Comparison of ENCODE assay signal across 13 cellular contexts in the genomic region with DNA sequence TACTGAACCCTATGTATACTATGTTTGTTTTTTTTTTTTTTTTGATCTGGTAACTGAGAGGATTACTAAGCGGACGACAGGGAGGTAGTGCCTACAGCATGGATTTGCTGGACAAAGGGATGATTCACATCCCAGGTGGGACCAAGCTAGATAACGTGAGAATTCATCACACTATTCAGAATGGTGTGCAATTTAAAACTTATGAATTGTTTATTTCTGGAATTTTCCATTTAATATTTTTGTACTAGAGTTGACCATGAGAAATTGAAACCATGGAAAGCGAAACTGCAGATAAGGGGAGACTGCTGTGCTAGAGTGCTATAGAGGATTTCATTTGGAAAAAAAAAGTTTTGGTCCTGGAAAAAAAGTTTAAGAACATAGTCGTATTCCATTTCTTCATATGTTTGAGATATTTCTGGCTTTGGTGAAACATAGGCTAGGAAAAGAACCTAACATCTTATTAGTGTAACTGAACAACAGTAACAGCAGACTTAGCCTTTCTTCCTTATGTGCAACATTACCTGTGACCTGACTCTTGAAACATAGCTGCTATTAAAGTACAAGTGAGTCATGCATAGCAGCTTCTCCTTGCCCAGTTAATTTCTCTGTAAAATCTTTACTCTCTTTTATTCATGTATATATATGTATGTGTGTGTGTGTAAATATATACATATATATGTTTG.
DNase-seq lines count a peak whose midpoint lies in the region; ATAC-seq and TF ChIP-seq lines count a peak whose summit lies in the region.
"Had no signal": no experiment of that assay in that cellular context is flagged by ENCODE, and none has a peak within 500 bp of the region (broad histone marks: within the 10 kb centered on the region; RNA-seq: fewer than 3 reads in every experiment).

No MANE protein-coding gene starts in this region.

- POLR2A ChIA-PET in HEK293T (lab: Yijun Ruan, JAX) = no interaction called here

- TF ChIP-seq CTCF in adrenal gland (IDR thresholded peaks at IDR 0.05) = no peak

- DNase-seq in HT1080 (ENCODE audit: low read depth) = peak; percentile 36
- peak in 3 of 7 donors; percentile 52 to 60 (median 58) for DNase-seq in adrenal gland
- no peak for DNase-seq in right cardiac atrium
- no peak for DNase-seq in sciatic nerve (ENCODE audit: low spot score)
- DNase-seq in NCI-H345 treated with DMSO at 0.1 percent for 48 hours (lab: John Stamatoyannopoulos, UW; ENCODE audit: unreplicated experiment) = no peak
- no peak for DNase-seq in HEK293T (ENCODE audit: extremely low spot score)
- DNase-seq: activated naive CD4-positive, alpha-beta T cell; NCI-H1092 treated with DMSO at 0.1 percent for 48 hours; stimulated activated CD8-positive, alpha-beta memory T cell treated with anti-CD3 and anti-CD28 coated beads, Interleukin-4, amount 100 ng/mL, for 48 hours; SW 1271 had no signal

- H3K36me3 ChIP-seq in adrenal gland (replicated peaks in 1 of 2) = no peaks in the 10 kb centered on the region

- peaks cover 23 to 25% of the 10 kb centered on the region in 2 donors for H3K4me1 ChIP-seq in adrenal gland (replicated peaks in 1 of 2)
- H3K4me1 ChIP-seq in right cardiac atrium (ENCODE audit: control insufficient read depth, insufficient read depth, low read length) = no peaks in the 10 kb centered on the region

- no peak for TF ChIP-seq POLR2A in adrenal gland (IDR thresholded peaks at IDR 0.05)

- CTCF ChIA-PET in HEK293T (lab: Yijun Ruan, JAX) = interaction anchor here (0.6 to 0.7 kb wide), 2 partner anchors 105 to 380 kb away, joined by 3 read pairs; no protein-coding TSS in a partner anchor

- intact Hi-C loops in adrenal gland (cut with DNase I) (no loop called here), right cardiac atrium (cut with DNase I) (loop anchor here in 1 of 4 donors (10.0 kb wide), 1 partner anchor 95 kb away; no protein-coding TSS in a partner anchor), sciatic nerve (cut with DNase I) (no loop called here)

- ATAC-seq in right cardiac atrium (peak; percentile 36 to 51), sciatic nerve (peak; percentile 28), GM21825 (IDR thresholded peaks at IDR 0.05; ENCODE audit: unreplicated experiment) (no peak), GM19035 (IDR thresholded peaks at IDR 0.05; ENCODE audit: unreplicated experiment) (no peak)

- H3K27ac ChIP-seq in adrenal gland = peak overlapping the region; percentile 60 to 88 (median 83)
- no peak overlapping the region for H3K27ac ChIP-seq in right cardiac atrium (ENCODE audit: low read length)
- H3K27ac ChIP-seq: HL-60 had no signal

- no peaks in the 10 kb centered on the region for H3K27me3 ChIP-seq in adrenal gland
- no peaks in the 10 kb centered on the region for H3K27me3 ChIP-seq in right cardiac atrium (ENCODE audit: control insufficient read depth, insufficient read depth)

- peak overlapping the region in 1 of 4 donors; percentile 35 for H3K4me3 ChIP-seq in adrenal gland
- H3K4me3 ChIP-seq in right cardiac atrium (ENCODE audit: low read length) = peak overlapping the region; percentile 25

- no peaks in the 10 kb centered on the region for H3K9me3 ChIP-seq in adrenal gland (replicated peaks in 1 of 3)
- no peaks in the 10 kb centered on the region for H3K9me3 ChIP-seq in right cardiac atrium (ENCODE audit: control insufficient read depth, low read length)

- WGBS in adrenal gland, 4 donors = 34 to 48% (median 42%) methylated on average over 5 of the region's 5 CpGs
- 63% methylated on average over 5 of the region's 5 CpGs for WGBS in right cardiac atrium

TF ChIP-seq in HEK293T, 16 proteins besides CTCF, POLR2A, EP300 and RAD21:
- TF ChIP-seq FOXA1 (IDR thresholded peaks at IDR 0.05) = no peak
- no peak for TF ChIP-seq ELF4 (IDR thresholded peaks at IDR 0.05)
- no peak for TF ChIP-seq HDGF (IDR thresholded peaks at IDR 0.05; ENCODE audit: borderline replicate concordance)
- no peak for TF ChIP-seq ARNT (IDR thresholded peaks at IDR 0.05)
- no peak for TF ChIP-seq SP1 (IDR thresholded peaks at IDR 0.05)
- no peak for TF ChIP-seq BHLHE40 (IDR thresholded peaks at IDR 0.05; ENCODE audit: borderline replicate concordance)
- TF ChIP-seq SUZ12 (IDR thresholded peaks at IDR 0.05) = no peak
TF ChIP-seq in HEK293T: peak in this region for 0.

Comparison
In these comparisons a context has a peak if more than half of its experiments do, and no peak if none do; other contexts are left out.
1. ATAC-seq: peak in right cardiac atrium (2 of 2) and sciatic nerve (single experiment); none in GM21825 (single experiment) and GM19035 (single experiment).